In the genomic region with DNA sequence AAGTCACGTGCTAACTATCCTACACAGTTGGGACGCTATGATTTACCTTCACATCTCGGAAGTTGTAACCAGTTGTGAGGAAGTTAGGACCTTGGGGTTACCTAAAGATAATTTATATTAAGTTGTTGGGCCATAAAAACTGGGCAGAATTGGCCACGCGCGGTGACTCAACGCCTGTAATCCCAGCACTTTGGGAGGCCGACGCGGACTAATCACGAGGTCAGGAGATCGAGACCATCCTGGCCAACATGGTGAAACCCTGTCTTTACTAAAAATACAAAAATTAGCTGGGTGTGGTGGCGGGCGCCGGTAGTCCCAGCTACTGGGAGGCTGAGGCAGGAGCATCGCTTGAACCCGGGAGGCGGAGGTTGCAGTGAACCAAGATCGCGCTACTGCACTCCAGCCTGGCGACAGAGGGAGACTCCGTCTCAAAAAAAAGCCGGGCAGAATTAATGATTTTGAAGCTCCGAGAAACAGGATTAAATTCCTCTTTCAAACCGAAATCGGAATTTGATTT, we compare ENCODE assay signal across 8 cellular contexts. TPM values are rescaled to one million over a fixed set of nuclear protein-coding genes. Genes with fewer than 3 reads are reported as not detected.
DNase-seq lines count a peak whose midpoint lies in the region; ATAC-seq, FAIRE-seq and TF ChIP-seq lines count a peak whose summit lies in the region.
"Not testable (repeated sequence)": the region's sequence is repeated elsewhere in the genome, so short reads cannot be mapped to it uniquely, and the experiment has no call there.

No MANE protein-coding gene starts in this region.

- H3K9me2 ChIP-seq in GM23338 (ENCODE audit: insufficient read depth) = not testable (repeated sequence)

- not testable (repeated sequence) for H3K36me3 ChIP-seq in GM23338 (ENCODE audit: insufficient read depth); GM12878 (ENCODE audit: control insufficient read depth in 2 of 2, insufficient read depth in 2 of 2, low read length in 1 of 2); gastroesophageal sphincter; mucosa of descending colon (ENCODE audit: low read depth)

- intact Hi-C loops in GM12878 (cut with micrococcal nuclease; ENCODE audit: unreplicated experiment) = loop anchor here (5.0 kb wide), 5 partner anchors 92 to 163 kb away; a partner anchor contains a TSS
- intact Hi-C loops in mucosa of descending colon (cut with DNase I, micrococcal nuclease) = not testable (repeated sequence)

- not testable (repeated sequence) for FAIRE-seq in GM12878 (lab: Jason Lieb, UNC)

- 0 out of 2 replicates have a peak overlapping the region, but pooled peaks have one; percentile 0 for H2AFZ ChIP-seq in GM23338
- not testable (repeated sequence) for H2AFZ ChIP-seq in GM12878 (ENCODE audit: control insufficient read depth, low read depth, low read length)

- not testable (repeated sequence) for H3K27me3 Mint-ChIP-seq in GM23338 (ENCODE audit: insufficient read depth, low read depth, poor library complexity)

- H3K4me3 Mint-ChIP-seq in GM23338 = peak overlapping the region; percentile 88

- POLR2A ChIA-PET in AG04449 (lab: Yijun Ruan, JAX) = interaction anchor here (0.6 kb wide), 1 partner anchor 58 kb away, joined by 3 read pairs; no protein-coding TSS in a partner anchor
- POLR2A ChIA-PET in GM12878 (lab: Charles Lee) = interaction anchor here (0.6 to 6.0 kb wide), 11 partner anchors 11 to 158 kb away, joined by 3 to 27 read pairs (median 4); no protein-coding TSS in a partner anchor

- TF ChIP-seq RAD21 in GM12878 (IDR thresholded peaks at IDR 0.05; ENCODE audit: insufficient read depth, low read depth, low read length) = 0 out of 2 replicates have a peak, but pooled peaks have one; percentile 16

- not testable (repeated sequence) for TF ChIP-seq CTCF in AG04449 (IDR thresholded peaks at IDR 0.05; ENCODE audit: insufficient read depth, low read length, missing control alignments); mucosa of descending colon (IDR thresholded peaks at IDR 0.05)
- peak in 1 of 2 experiments; percentile 36; a peak in 3 of 4 replicates for TF ChIP-seq CTCF in GM23338 (conservative IDR thresholded peaks at IDR 0.05; ENCODE audit: low read depth in 2 of 2)
- TF ChIP-seq CTCF in GM12878 (IDR thresholded peaks at IDR 0.05 in 2 of 3, conservative IDR thresholded peaks at IDR 0.05 in 1 of 3; ENCODE audit: control insufficient read depth in 2 of 3, extremely low read depth in 1 of 3, insufficient read depth in 1 of 3, low read depth in 3 of 3, low read length in 3 of 3) = 0 out of 6 replicates have a peak, but pooled peaks of 1 of the 3 experiments have one; percentile 0
- peak in 1 of 4 experiments; percentile 30 for TF ChIP-seq CTCF in gastroesophageal sphincter (IDR thresholded peaks at IDR 0.05)

- H3K4me1 ChIP-seq in GM23338 (ENCODE audit: insufficient read depth) (peaks cover 56% of the 10 kb centered on the region), GM12878 (ENCODE audit: control insufficient read depth, insufficient read depth, low read length) (peaks cover 38% of the 10 kb centered on the region), gastroesophageal sphincter (peaks cover 3 to 33% (median 9%) of the 10 kb centered on the region in 3 donors), mucosa of descending colon (ENCODE audit: low read depth) (peaks cover 28% of the 10 kb centered on the region)

- TF ChIP-seq EP300 in GM12878 (IDR thresholded peaks at IDR 0.05; ENCODE audit: borderline replicate concordance in 1 of 2, control insufficient read depth in 1 of 2, low read depth in 2 of 2, low read length in 2 of 2); gastroesophageal sphincter (IDR thresholded peaks at IDR 0.05): not testable (repeated sequence)

- H3K27ac ChIP-seq in GM23338 (ENCODE audit: low read depth) (peak overlapping the region; percentile 97), GM12878 (ENCODE audit: control insufficient read depth, insufficient read depth) (peak overlapping the region; percentile 88), gastroesophageal sphincter (peak overlapping the region in 3 of 4 donors; percentile 95 to 99 (median 98))

- 2% methylated on average over 25 of the region's 26 CpGs for WGBS in GM12878 (ENCODE audit: insufficient coverage, insufficient replicate concordance, low lambda C conversion rate, missing lambda C conversion rate)
- 14 to 28% methylated on average over 14 to 18 of the region's 26 CpGs for WGBS in gastroesophageal sphincter (ENCODE audit: low coverage in 1 of 2), 2 donors

- RAD21 ChIA-PET in GM12878 (lab: Charles Lee; ENCODE audit: unreplicated experiment) = interaction anchor here (0.7 to 6.0 kb wide), 20 partner anchors 12 to 679 kb away, joined by 3 to 59 read pairs (median 4); no protein-coding TSS in a partner anchor

- H3K4me1 Mint-ChIP-seq in GM23338 = peaks cover 37% of the 10 kb centered on the region

- peak overlapping the region; percentile 93 for H3K4me2 ChIP-seq in GM23338
- H3K4me2 ChIP-seq in GM12878 (ENCODE audit: control insufficient read depth, insufficient read depth) = peak overlapping the region; percentile 51; the same call in 1 of the 2 replicates

- not testable (repeated sequence) for BruUV-seq in GM12878 (replicated peaks; lab: Mats Ljungman, UMichigan)

- CTCF ChIA-PET in AG04449 (lab: Yijun Ruan, JAX) (interaction anchor here (1.3 to 1.9 kb wide), 4 partner anchors 11 to 111 kb away, joined by 3 to 5 read pairs (median 4); no protein-coding TSS in a partner anchor), GM12878 (lab: Yijun Ruan, JAX) (interaction anchor here (0.8 to 5.8 kb wide), 18 partner anchors 12 to 117 kb away, joined by 3 to 47 read pairs (median 4); no protein-coding TSS in a partner anchor)

- H3K9me3 Mint-ChIP-seq in GM23338 = not testable (repeated sequence)

- SMC1A ChIA-PET in GM12878 (lab: Charles Lee; ENCODE audit: uncharacterized antibody, unreplicated experiment) = interaction anchor here (0.6 to 4.4 kb wide), 26 partner anchors 12 to 1047 kb away, joined by 3 to 27 read pairs (median 4); no protein-coding TSS in a partner anchor

- ATAC-seq in GM23338, GM12878, gastroesophageal sphincter: not testable (repeated sequence)
- peak; percentile 27 for ATAC-seq in mucosa of descending colon

- TF ChIP-seq POLR2A in GM12878 (IDR thresholded peaks at IDR 0.05; ENCODE audit: low read depth, low read length); gastroesophageal sphincter (IDR thresholded peaks at IDR 0.05): not testable (repeated sequence)

- H3K27ac Mint-ChIP-seq in GM23338 = peak overlapping the region; percentile 92

- H3K36me3 Mint-ChIP-seq in GM23338 (ENCODE audit: low read depth) = not testable (repeated sequence)

- peak overlapping the region; percentile 95 for H3K9ac ChIP-seq in GM12878 (ENCODE audit: control insufficient read depth, insufficient read depth, low read length)

- peaks cover 13% of the 10 kb centered on the region; the same call in 1 of the 2 replicates for H3F3A ChIP-seq in GM23338 (replicated peaks; ENCODE audit: low read depth)

- peaks cover 35% of the 10 kb centered on the region for H4K20me1 ChIP-seq in GM23338 (replicated peaks; ENCODE audit: insufficient read depth)
- H4K20me1 ChIP-seq in GM12878 (ENCODE audit: control insufficient read depth, insufficient read depth) = not testable (repeated sequence)

- H3K9me3 ChIP-seq in GM12878 (replicated peaks; ENCODE audit: control insufficient read depth, insufficient read depth, low read length); gastroesophageal sphincter; mucosa of descending colon: not testable (repeated sequence)

- H3K79me2 ChIP-seq in GM23338 (replicated peaks; ENCODE audit: insufficient read depth) (peaks cover 55% of the 10 kb centered on the region), GM12878 (ENCODE audit: control insufficient read depth, insufficient read depth, low read length) (peaks cover 58% of the 10 kb centered on the region)

- in situ Hi-C loops in GM12878 (cut with MboI) = not testable (repeated sequence)

- not testable (repeated sequence) for H3K27me3 ChIP-seq in GM23338 (ENCODE audit: insufficient read depth); GM12878 (replicated peaks in 1 of 2; ENCODE audit: control insufficient read depth in 2 of 2, insufficient read depth in 2 of 2, low read length in 1 of 2); gastroesophageal sphincter

- H3K4me3 ChIP-seq in AG04449 (ENCODE audit: low read depth, low read length) = peak overlapping the region; percentile 70
- H3K4me3 ChIP-seq in GM23338 = peak overlapping the region; percentile 82
- H3K4me3 ChIP-seq in GM12878 = peak overlapping the region; percentile 98
- H3K4me3 ChIP-seq in gastroesophageal sphincter = peak overlapping the region; percentile 52 to 85
- peak overlapping the region; percentile 68 for H3K4me3 ChIP-seq in mucosa of descending colon

- DNase-seq in AG04449 (ENCODE audit: low read depth, low spot score); GM23338 (ENCODE audit: low spot score); GM12878 (ENCODE audit: low read depth, low spot score): not testable (repeated sequence)
- peak; percentile 39 for DNase-seq in NCI-H69 (lab: John Stamatoyannopoulos, UW)
- peak; percentile 34 for DNase-seq in activated CD4-positive, CD25-positive, alpha-beta regulatory T cell treated with anti-CD3 and anti-CD28 coated beads, Interleukin-2, amount 50 U/mL, for 72 hours
- peak; percentile 62 to 71 (median 68) for DNase-seq in mucosa of descending colon
- peak; percentile 45 for DNase-seq in stimulated activated CD4-positive, alpha-beta T cell treated with anti-CD3 and anti-CD28 coated beads, Interleukin-15, amount 100 ng/mL, for 24 hours

RNA-seq across cellular contexts. Expression of a gene that starts 1.1 kb away (rescaled TPM):
- total RNA-seq in GM23338 (2014; rRNA removed; shearing (Covaris generic)) = 292 and 346 TPM in 2 replicates
- polyA plus RNA-seq in GM23338 (2016; fragmentation: Nextera tagmentation; extraction: Ambion mirVana) (169 and 205 TPM in 2 replicates), GM12878 (2011; rRNA removed) (162 and 175 TPM in 2 replicates), GM12878 (2014; fragmentation: Illumina TruSeq; extraction: Trizol) (118 and 150 TPM in 2 replicates), GM12878 (2014; fragmentation: Nextera tagmentation; extraction: Ambion mirVana) (100 to 1,000 TPM in 1 of 2 experiments, 10 to 100 TPM in 1; 98.1 to 111 TPM), GM12878 (2014; rRNA removed) (142 and 169 TPM in 2 replicates), GM12878 (2016; fragmentation: Nextera tagmentation; extraction: Ambion mirVana) (100 to 1,000 TPM; 171 to 173 TPM)
- total RNA-seq in GM12878 (2013; cell fraction: nucleolus; rRNA removed) = 199 and 207 TPM in 2 replicates
- total RNA-seq in GM12878 (2014; rRNA removed) (166 and 179 TPM in 2 replicates), GM12878 (2014; rRNA removed; fragmentation: Illumina TruSeq; extraction: Trizol) (128 and 131 TPM in 2 replicates), GM12878 (2021) (71.2 and 78.9 TPM in 2 replicates), gastroesophageal sphincter (100 to 1,000 TPM in 3 of 4 donors, 10 to 100 TPM in 1; 95.6 to 137 (median 131) TPM), mucosa of descending colon (10 to 100 TPM; 73.0 to 83.3 (median 76.5) TPM)
- 32.5 TPM for polyA plus RNA-seq in GM12878 (2011; ENCODE audit: low read depth)
- 103 and 115 TPM in 2 replicates for polyA plus RNA-seq in GM12878 (2011; cell fraction: cytosol; rRNA removed)
- 65.6 and 69.8 TPM in 2 replicates for polyA plus RNA-seq in GM12878 (2011; cell fraction: nucleus; rRNA removed)
- 47.6 and 57.5 TPM in 2 replicates for polyA plus RNA-seq in GM12878 (2012)
- polyA minus RNA-seq in GM12878 (2011; rRNA and poly(A)+ RNA removed) = 130 and 193 TPM in 2 replicates
- polyA minus RNA-seq in GM12878 (2011; cell fraction: cytosol; rRNA and poly(A)+ RNA removed) = 54.8 and 59.5 TPM in 2 replicates
- 57.8 and 77.6 TPM in 2 replicates for polyA minus RNA-seq in GM12878 (2011; cell fraction: nucleus; rRNA and poly(A)+ RNA removed)
